ENCODE assay signal across 8 cellular contexts in the genomic region with DNA sequence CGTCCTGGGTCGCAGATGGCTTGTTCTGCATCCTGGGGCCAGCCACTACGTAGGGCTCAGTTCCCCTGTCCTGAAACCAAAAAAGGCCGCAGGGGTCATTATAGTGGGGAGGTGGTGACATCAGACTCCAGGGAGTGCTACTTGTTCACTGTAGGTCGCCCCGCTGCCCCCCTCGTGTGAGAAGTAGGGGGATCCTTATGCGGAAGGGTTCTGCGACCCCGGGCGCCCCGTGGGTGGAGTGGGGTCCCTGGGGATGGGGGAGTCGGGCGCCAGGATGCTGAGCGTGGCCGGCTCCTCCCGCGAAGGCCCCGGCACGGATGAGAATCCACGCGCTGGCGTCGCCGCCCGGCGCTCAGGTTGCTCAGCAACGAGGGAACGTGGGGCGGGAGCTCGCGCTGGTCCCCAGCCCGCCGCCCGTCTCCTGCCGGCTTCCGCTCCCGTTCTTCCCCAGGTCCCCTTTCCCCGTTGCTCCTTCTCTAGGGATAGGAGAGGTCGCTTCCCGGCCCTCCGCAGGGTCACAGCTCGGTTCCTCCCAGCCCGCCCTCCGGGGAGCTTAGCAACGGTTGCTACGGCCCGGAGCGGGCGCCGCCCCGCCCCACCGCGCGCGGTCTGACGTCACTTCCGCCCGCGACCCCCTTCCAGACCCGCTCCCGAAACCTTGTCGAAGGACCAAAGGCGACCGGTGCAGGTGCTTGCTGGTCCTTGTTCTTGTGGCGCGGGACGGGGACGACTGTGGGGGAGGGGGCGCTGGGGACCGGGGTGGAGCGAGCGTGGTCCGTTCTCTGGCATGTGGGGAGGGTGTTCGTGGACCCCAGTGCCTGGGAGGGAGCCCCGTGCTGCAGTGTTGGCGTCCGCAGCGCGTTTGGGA. TPM values are rescaled to one million over a fixed set of nuclear protein-coding genes. Genes with fewer than 3 reads are reported as not detected.
DNase-seq lines count a peak whose midpoint lies in the region; TF ChIP-seq lines count a peak whose summit lies in the region.

Gene NAT14, plus strand, starts transcription at position 618 of the 868 bp plus-strand sequence. CDS start 521 bp downstream, outside the sequence.

- POLR2A ChIA-PET in BJ (lab: Charles Lee): interaction anchor here (0.6 kb wide), 1 partner anchor 120 kb away, joined by 3 read pairs; no protein-coding TSS in a partner anchor

- H3K27me3 ChIP-seq in BJ (ENCODE audit: control insufficient read depth, insufficient read depth, low read length): no peaks in the 10 kb centered on the region

- DNase-seq in BJ (ENCODE audit: low read depth) (no peak), GM20000 (ENCODE audit: low spot score) (peak; percentile 96), NCI-H1105 treated with DMSO at 0.1 percent for 48 hours (lab: John Stamatoyannopoulos, UW) (peak; percentile 73), UCSD-AML1 (lab: John Stamatoyannopoulos, UW; ENCODE audit: unreplicated experiment) (peak; percentile 61), T47D (ENCODE audit: low read depth in 1 of 2, low spot score in 1 of 2) (peak; percentile 53 to 86), inferior parietal cortex (ENCODE audit: extremely low spot score) (peak; percentile 42), putamen (ENCODE audit: low spot score) (no peak)
- peak; percentile 21 to 64 (median 52) for DNase-seq in stimulated activated CD4-positive, alpha-beta T cell treated with anti-CD3 and anti-CD28 coated beads, Interleukin-12 subunit alpha, Interleukin-12 subunit beta, amount 100 ng/mL, for 48 hours (ENCODE audit: low read depth in 2 of 3, low spot score in 1 of 3)

- H3K36me3 ChIP-seq in BJ (ENCODE audit: control insufficient read depth, insufficient read depth, low read length): peaks cover 5% of the 10 kb centered on the region

- peak within 1 kb of the TSS; percentile 82 for H3K4me3 ChIP-seq in BJ (ENCODE audit: low read depth, low read length)

- TF ChIP-seq CTCF in BJ (IDR thresholded peaks at IDR 0.05; ENCODE audit: insufficient read depth, low read depth, low read length) (no peak), GM20000 (IDR thresholded peaks at IDR 0.05; ENCODE audit: extremely low read depth, missing control alignments) (no peak)

- in situ Hi-C loops in T47D (cut with HindIII; ENCODE audit: low pct_unique_long_range_greater_than_20kb, low sequenced_read_pairs): no loop called here

- CTCF ChIA-PET in BJ (lab: Yijun Ruan, JAX): interaction anchor here (0.5 to 2.9 kb wide), 5 partner anchors 17 to 32 kb away, joined by 3 to 15 read pairs (median 4); no protein-coding TSS in a partner anchor

RNA-seq across cellular contexts. Expression of gene NAT14, which starts in this region (rescaled TPM):
- 20.4 and 34.8 TPM in 2 replicates for polyA plus RNA-seq in BJ (2011; rRNA removed)
- polyA minus RNA-seq in BJ (2011; rRNA and poly(A)+ RNA removed): 8.6 and 10.6 TPM in 2 replicates

Comparison
In these comparisons a context has a peak if more than half of its experiments do, and no peak if none do; other contexts are left out.
1. DNase-seq: peak in GM20000 (single experiment), NCI-H1105 treated with DMSO at 0.1 percent for 48 hours (single experiment), UCSD-AML1 (single experiment), T47D (2 of 2), inferior parietal cortex (single experiment) and stimulated activated CD4-positive, alpha-beta T cell treated with anti-CD3 and anti-CD28 coated beads, Interleukin-12 subunit alpha, Interleukin-12 subunit beta, amount 100 ng/mL, for 48 hours (3 of 3); none in BJ (single experiment) and putamen (single experiment).